ENCODE assay signal across 27 cellular contexts in genomic region chrX:86241547-86241946, GRCh38.
"Had no signal": no experiment of that assay in that cellular context is flagged by ENCODE, and none has a peak within 500 bp of the region (broad histone marks: within the 10 kb centered on the region; RNA-seq: fewer than 3 reads in every experiment).

No MANE protein-coding gene starts in this region.

- ATAC-seq: effector memory CD8-positive, alpha-beta T cell; esophagus mucosa; foreskin keratinocyte; gastrocnemius medialis; gastroesophageal sphincter; heart left ventricle; heart right ventricle had no signal

- H3K4me1 ChIP-seq: colonic mucosa, esophagus muscularis mucosa, esophagus squamous epithelium, foreskin keratinocyte, gastrocnemius medialis, gastroesophageal sphincter, heart left ventricle, heart right ventricle had no signal

- DNase-seq: colonic mucosa; cortex of kidney; dermis blood vessel endothelial cell; dorsolateral prefrontal cortex; effector CD4-positive, alpha-beta T cell; effector CD8-positive, alpha-beta T cell; effector memory CD4-positive, alpha-beta T cell; effector memory CD8-positive, alpha-beta T cell; endodermal cell; erythroblast; esophagus squamous epithelium; foreskin fibroblast; foreskin keratinocyte; foreskin melanocyte; gastrocnemius medialis; glutamatergic neuron; head of caudate nucleus; heart left ventricle; heart right ventricle had no signal

- H3K9me3 ChIP-seq: colonic mucosa, gastrocnemius medialis had no signal

- FAIRE-seq: colon, endometrium, frontal cortex had no signal

- H3K4me3 ChIP-seq: colonic mucosa, coronary artery, dorsolateral prefrontal cortex, esophagus muscularis mucosa, esophagus squamous epithelium, gastrocnemius medialis, gastroesophageal sphincter, heart left ventricle, heart right ventricle had no signal

- H3K36me3 ChIP-seq: colonic mucosa, esophagus muscularis mucosa, esophagus squamous epithelium, gastrocnemius medialis, gastroesophageal sphincter, heart left ventricle, heart right ventricle had no signal

- H3K27ac ChIP-seq: colonic mucosa, coronary artery, dorsolateral prefrontal cortex, epithelial cell of prostate, esophagus muscularis mucosa, esophagus squamous epithelium, foreskin keratinocyte, gastrocnemius medialis, gastroesophageal sphincter, heart left ventricle, heart right ventricle had no signal

- H3K27me3 ChIP-seq: colonic mucosa, esophagus muscularis mucosa, esophagus squamous epithelium, foreskin keratinocyte, gastrocnemius medialis, gastroesophageal sphincter, heart left ventricle, heart right ventricle had no signal
